21 cellular contexts compared by ENCODE assay signal in the genomic region with DNA sequence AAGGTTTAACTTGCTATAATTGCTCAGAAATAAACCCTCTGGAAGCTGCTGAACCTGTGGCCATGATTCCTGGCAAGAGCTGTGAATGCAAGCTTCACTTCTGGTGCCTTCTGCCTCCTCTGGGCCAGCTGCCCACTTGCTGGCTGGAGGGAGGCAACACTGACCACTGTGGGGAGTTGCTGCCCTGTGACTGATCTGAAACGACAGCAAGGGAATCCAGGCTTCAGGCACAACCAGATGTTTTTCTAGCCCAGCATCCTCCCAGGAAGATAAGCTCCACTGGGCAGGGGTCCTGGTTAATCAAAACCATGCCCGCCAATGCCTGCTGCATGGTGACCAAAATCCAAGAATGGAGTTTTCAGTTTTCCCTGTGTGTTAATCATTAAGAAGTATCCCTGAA.
DNase-seq lines count a peak whose midpoint lies in the region; ATAC-seq, FAIRE-seq and TF ChIP-seq lines count a peak whose summit lies in the region.
"Had no signal": no experiment of that assay in that cellular context is flagged by ENCODE, and none has a peak within 500 bp of the region (broad histone marks: within the 10 kb centered on the region; RNA-seq: fewer than 3 reads in every experiment).

No MANE protein-coding gene starts in this region.

- H3K9me3 Mint-ChIP-seq in astrocyte (ENCODE audit: unreplicated experiment): peaks cover 2% of the 10 kb centered on the region
- no peaks in the 10 kb centered on the region for H3K9me3 Mint-ChIP-seq in activated T-helper 2 cell treated with anti-CD3 and anti-CD28 coated beads, Interferon-gamma antibody, Interleukin-2, Interleukin-4, amounts not matched to agents 10 μg/mL and 5 μg/mL and 100 μg/mL, durations not matched to agents 14 hours and 24 hours and 36 hours
- no peaks in the 10 kb centered on the region for H3K9me3 Mint-ChIP-seq in natural killer cell
- H3K9me3 Mint-ChIP-seq: activated naive CD4-positive, alpha-beta T cell treated with anti-CD3 and anti-CD28 coated beads for 36 hours; natural killer cell treated with Interleukin-12 subunit alpha and Interleukin-12 subunit beta and Interleukin-15 and Interleukin-18, amount 100 ng/mL, for 72 hours; T-helper 1 cell treated with Interleukin-12 subunit alpha and Interleukin-12 subunit beta and Interleukin-4 antibody, amounts not matched to agents 30 μg/mL and 1 μg/mL, for 36 hours had no signal

- peaks cover 6% of the 10 kb centered on the region for H3K36me3 Mint-ChIP-seq in astrocyte (ENCODE audit: low read depth, unreplicated experiment)
- no peaks in the 10 kb centered on the region for H3K36me3 Mint-ChIP-seq in activated T-helper 2 cell treated with anti-CD3 and anti-CD28 coated beads, Interferon-gamma antibody, Interleukin-2, Interleukin-4, amounts not matched to agents 10 μg/mL and 5 μg/mL and 100 μg/mL, durations not matched to agents 14 hours and 24 hours and 36 hours (ENCODE audit: low read depth)
- no peaks in the 10 kb centered on the region for H3K36me3 Mint-ChIP-seq in natural killer cell
- H3K36me3 Mint-ChIP-seq: CD4-positive, alpha-beta memory T cell; natural killer cell treated with Interleukin-12 subunit alpha and Interleukin-12 subunit beta and Interleukin-15 and Interleukin-18, amount 100 ng/mL, for 72 hours had no signal

- peak overlapping the region; percentile 34 for H3K4me2 ChIP-seq in astrocyte (ENCODE audit: low read length)

- H3K9ac ChIP-seq in astrocyte (ENCODE audit: low read length): no peak overlapping the region

- H3K27me3 ChIP-seq in astrocyte (ENCODE audit: insufficient read depth, low read length): no peaks in the 10 kb centered on the region
- peaks cover 39% of the 10 kb centered on the region for H3K27me3 ChIP-seq in left ventricle myocardium inferior (ENCODE audit: low read depth)
- no peaks in the 10 kb centered on the region for H3K27me3 ChIP-seq in aorta (ENCODE audit: control insufficient read depth in 1 of 2, insufficient read depth in 2 of 2, low read length in 1 of 2)

- TF ChIP-seq CTCF in astrocyte (IDR thresholded peaks at IDR 0.05; ENCODE audit: insufficient read depth, low read depth, low read length): no peak
- TF ChIP-seq CTCF in left ventricle myocardium inferior (IDR thresholded peaks at IDR 0.05; ENCODE audit: borderline replicate concordance): peak; percentile 15
- TF ChIP-seq CTCF in natural killer cell (IDR thresholded peaks at IDR 0.05): no peak

- 19 to 21% methylated on average over 2 of the region's 2 CpGs for WGBS in aorta, 2 donors

- H3K4me3 ChIP-seq in astrocyte (ENCODE audit: insufficient read depth, low read depth, low read length): no peak overlapping the region
- no peak overlapping the region for H3K4me3 ChIP-seq in left ventricle myocardium inferior
- H3K4me3 ChIP-seq in aorta (ENCODE audit: low read length in 2 of 2): no peak overlapping the region
- H3K4me3 ChIP-seq: coronary artery, prostate gland, tibial artery had no signal

- no peaks in the 10 kb centered on the region for H3K79me2 ChIP-seq in astrocyte (ENCODE audit: insufficient read depth, low read length)

- DNase-seq in GM04503 (ENCODE audit: low read depth): peak; percentile 26
- peak; percentile 53 for DNase-seq in astrocyte (ENCODE audit: low read depth)
- DNase-seq in left ventricle myocardium inferior: peak; percentile 25
- peak; percentile 3 for DNase-seq in renal cortical epithelial cell (ENCODE audit: low read depth)
- no peak for DNase-seq in aorta
- no peak for DNase-seq in activated T-helper 2 cell treated with anti-CD3 and anti-CD28 coated beads, Interferon-gamma antibody, Interleukin-2, Interleukin-4, amounts not matched to agents 10 μg/mL and 5 μg/mL and 100 μg/mL, durations not matched to agents 14 hours and 24 hours and 36 hours (ENCODE audit: low spot score)
- no peak for DNase-seq in amniotic stem cell (lab: John Stamatoyannopoulos, UW)
- no peak for DNase-seq in natural killer cell
- DNase-seq: activated CD4-positive, alpha-beta T cell treated with anti-CD3 and anti-CD28 coated beads, Interleukin-2, amount 50 U/mL, for 4 hours; activated naive CD4-positive, alpha-beta T cell treated with anti-CD3 and anti-CD28 coated beads for 36 hours; CD4-positive, alpha-beta memory T cell; DMS79; IMR-90; NCI-H2029 treated with DMSO at 0.1 percent for 48 hours; NCI-H446; stimulated activated CD4-positive, alpha-beta T cell treated with anti-CD3 and anti-CD28 coated beads, Interleukin-12 subunit alpha, Interleukin-12 subunit beta, amount 100 ng/mL, for 4 hours; tibial artery had no signal

- no peak for FAIRE-seq in astrocyte (lab: Jason Lieb, UNC)

- no peaks in the 10 kb centered on the region for H3K4me1 Mint-ChIP-seq in astrocyte (ENCODE audit: low read depth, unreplicated experiment)
- no peaks in the 10 kb centered on the region for H3K4me1 Mint-ChIP-seq in activated T-helper 2 cell treated with anti-CD3 and anti-CD28 coated beads, Interferon-gamma antibody, Interleukin-2, Interleukin-4, amounts not matched to agents 10 μg/mL and 5 μg/mL and 100 μg/mL, durations not matched to agents 14 hours and 24 hours and 36 hours (ENCODE audit: low read depth)
- no peaks in the 10 kb centered on the region for H3K4me1 Mint-ChIP-seq in natural killer cell
- H3K4me1 Mint-ChIP-seq: CD4-positive, alpha-beta memory T cell had no signal

- H3K4me3 Mint-ChIP-seq in astrocyte (ENCODE audit: unreplicated experiment) (no peak overlapping the region), natural killer cell (no peak overlapping the region)
- H3K4me3 Mint-ChIP-seq in activated T-helper 2 cell treated with anti-CD3 and anti-CD28 coated beads, Interferon-gamma antibody, Interleukin-2, Interleukin-4, amounts not matched to agents 10 μg/mL and 5 μg/mL and 100 μg/mL, durations not matched to agents 14 hours and 24 hours and 36 hours (ENCODE audit: low read depth): no peak overlapping the region
- H3K4me3 Mint-ChIP-seq: activated naive CD4-positive, alpha-beta T cell treated with anti-CD3 and anti-CD28 coated beads for 36 hours; CD4-positive, alpha-beta memory T cell; natural killer cell treated with Interleukin-12 subunit alpha and Interleukin-12 subunit beta and Interleukin-15 and Interleukin-18, amount 100 ng/mL, for 72 hours; T-helper 1 cell treated with Interleukin-12 subunit alpha and Interleukin-12 subunit beta and Interleukin-4 antibody, amounts not matched to agents 30 μg/mL and 1 μg/mL, for 36 hours had no signal

- H3K27me3 Mint-ChIP-seq in astrocyte (ENCODE audit: low read depth, unreplicated experiment) (no peaks in the 10 kb centered on the region), natural killer cell (ENCODE audit: low read depth in 2 of 2) (peaks cover 16 to 27% of the 10 kb centered on the region in 2 donors)
- H3K27me3 Mint-ChIP-seq in activated T-helper 2 cell treated with anti-CD3 and anti-CD28 coated beads, Interferon-gamma antibody, Interleukin-2, Interleukin-4, amounts not matched to agents 10 μg/mL and 5 μg/mL and 100 μg/mL, durations not matched to agents 14 hours and 24 hours and 36 hours (ENCODE audit: low read depth): peaks cover 3% of the 10 kb centered on the region

- intact Hi-C loops in left ventricle myocardium inferior (cut with micrococcal nuclease): no loop called here
- intact Hi-C loops in aorta (cut with DNase I): no loop called here
- intact Hi-C loops in activated T-helper 2 cell treated with anti-CD3 and anti-CD28 coated beads, Interferon-gamma antibody, Interleukin-2, Interleukin-4, amounts not matched to agents 10 μg/mL and 5 μg/mL and 100 μg/mL, durations not matched to agents 14 hours and 24 hours and 36 hours (cut with micrococcal nuclease): no loop called here
- intact Hi-C loops in natural killer cell (cut with micrococcal nuclease): no loop called here

- H3K4me1 ChIP-seq in astrocyte (ENCODE audit: insufficient read depth, low read length) (peaks cover 10% of the 10 kb centered on the region), left ventricle myocardium inferior (no peaks in the 10 kb centered on the region), aorta (ENCODE audit: control insufficient read depth in 1 of 2, insufficient read depth in 2 of 2, low read length in 2 of 2) (no peaks in the 10 kb centered on the region)
- H3K4me1 ChIP-seq: prostate gland, tibial artery had no signal

- no peaks in the 10 kb centered on the region for H4K20me1 ChIP-seq in astrocyte (ENCODE audit: insufficient read depth, low read length)

- no peaks in the 10 kb centered on the region for H3K9me3 ChIP-seq in astrocyte (ENCODE audit: insufficient read depth, low read depth, low read length)
- no peaks in the 10 kb centered on the region for H3K9me3 ChIP-seq in left ventricle myocardium inferior (replicated peaks)
- H3K9me3 ChIP-seq in aorta (ENCODE audit: control insufficient read depth, low read length): no peaks in the 10 kb centered on the region
- H3K9me3 ChIP-seq: prostate gland, tibial artery had no signal

- H2AFZ ChIP-seq in astrocyte (ENCODE audit: low read depth, low read length): no peak overlapping the region

- no peaks in the 10 kb centered on the region for H3K36me3 ChIP-seq in astrocyte (ENCODE audit: insufficient read depth, low read length)
- no peaks in the 10 kb centered on the region for H3K36me3 ChIP-seq in left ventricle myocardium inferior
- no peaks in the 10 kb centered on the region for H3K36me3 ChIP-seq in aorta (ENCODE audit: control insufficient read depth in 1 of 2, insufficient read depth in 2 of 2, low read length in 1 of 2)
- H3K36me3 ChIP-seq: prostate gland, tibial artery had no signal

- H3K27ac ChIP-seq in astrocyte (ENCODE audit: low read depth, low read length): no peak overlapping the region
- no peak overlapping the region for H3K27ac ChIP-seq in left ventricle myocardium inferior (replicated peaks)
- H3K27ac ChIP-seq in aorta (ENCODE audit: low read depth in 1 of 2, low read length in 2 of 2): no peak overlapping the region
- H3K27ac ChIP-seq: coronary artery, prostate gland, tibial artery had no signal

- ATAC-seq in aorta (ENCODE audit: low FRiP score) (no peak), natural killer cell (no peak)
- ATAC-seq: natural killer cell treated with Interleukin-12 subunit alpha and Interleukin-12 subunit beta and Interleukin-15 and Interleukin-18, amount 100 ng/mL, for 72 hours had no signal

- H3K27ac Mint-ChIP-seq in astrocyte (ENCODE audit: unreplicated experiment) (no peak overlapping the region), natural killer cell (no peak overlapping the region)
- no peak overlapping the region for H3K27ac Mint-ChIP-seq in activated T-helper 2 cell treated with anti-CD3 and anti-CD28 coated beads, Interferon-gamma antibody, Interleukin-2, Interleukin-4, amounts not matched to agents 10 μg/mL and 5 μg/mL and 100 μg/mL, durations not matched to agents 14 hours and 24 hours and 36 hours
- H3K27ac Mint-ChIP-seq: activated naive CD4-positive, alpha-beta T cell treated with anti-CD3 and anti-CD28 coated beads for 36 hours; CD4-positive, alpha-beta memory T cell; natural killer cell treated with Interleukin-12 subunit alpha and Interleukin-12 subunit beta and Interleukin-15 and Interleukin-18, amount 100 ng/mL, for 72 hours; T-helper 1 cell treated with Interleukin-12 subunit alpha and Interleukin-12 subunit beta and Interleukin-4 antibody, amounts not matched to agents 30 μg/mL and 1 μg/mL, for 36 hours had no signal

Comparison
In these comparisons a context has a peak if more than half of its experiments do, and no peak if none do; other contexts are left out.
1. DNase-seq: peak in GM04503 (single experiment), astrocyte (single experiment), left ventricle myocardium inferior (single experiment) and renal cortical epithelial cell (single experiment); none in aorta (0 of 2), activated T-helper 2 cell treated with anti-CD3 and anti-CD28 coated beads, Interferon-gamma antibody, Interleukin-2, Interleukin-4, amounts not matched to agents 10 μg/mL and 5 μg/mL and 100 μg/mL, durations not matched to agents 14 hours and 24 hours and 36 hours (single experiment), amniotic stem cell (single experiment) and natural killer cell (single experiment).